Comparison of ENCODE assay signal across 8 cellular contexts in genomic region chr3:184334470-184335158, GRCh38. TPM values are rescaled to one million over a fixed set of nuclear protein-coding genes. Genes with fewer than 3 reads are reported as not detected.
DNase-seq lines count a peak whose midpoint lies in the region; ATAC-seq and TF ChIP-seq lines count a peak whose summit lies in the region.

No MANE protein-coding gene starts in this region.

- H3K9me3 ChIP-seq in neural progenitor cell (ENCODE audit: low read depth) (no peaks in the 10 kb centered on the region), aorta (ENCODE audit: control insufficient read depth, low read length) (no peaks in the 10 kb centered on the region)

- peaks cover 65% of the 10 kb centered on the region for H3F3A ChIP-seq in neural progenitor cell (ENCODE audit: low read depth)

- H3K9ac ChIP-seq in neural progenitor cell: no peak overlapping the region

- H3K27ac Mint-ChIP-seq in neural progenitor cell: no peak overlapping the region

- H3K4me2 ChIP-seq in neural progenitor cell: no peak overlapping the region

- no peaks in the 10 kb centered on the region for H3K9me3 Mint-ChIP-seq in neural progenitor cell

- peaks cover 31% of the 10 kb centered on the region for H3K79me2 ChIP-seq in neural progenitor cell (ENCODE audit: low read depth)

- H3K27ac ChIP-seq in VCaP: peak overlapping the region; percentile 81; the same call in 1 of the 2 replicates
- peak overlapping the region; percentile 50 for H3K27ac ChIP-seq in neural progenitor cell
- no peak overlapping the region for H3K27ac ChIP-seq in aorta (ENCODE audit: low read depth in 1 of 2, low read length in 2 of 2)

- H3K36me3 Mint-ChIP-seq in neural progenitor cell: peaks cover 24% of the 10 kb centered on the region

- peaks cover 5% of the 10 kb centered on the region for H3K27me3 Mint-ChIP-seq in neural progenitor cell (ENCODE audit: insufficient read depth, low read depth)

- peak; percentile 72 for DNase-seq in HS-5 (ENCODE audit: low read depth)
- peak; percentile 41 for DNase-seq in effector CD4-positive, alpha-beta T cell
- DNase-seq in neural progenitor cell (ENCODE audit: low spot score): no peak
- DNase-seq in aorta: no peak

- H3K36me3 ChIP-seq in neural progenitor cell: no peaks in the 10 kb centered on the region
- H3K36me3 ChIP-seq in aorta (ENCODE audit: control insufficient read depth in 1 of 2, insufficient read depth in 2 of 2, low read length in 1 of 2): peaks cover 2 to 8% of the 10 kb centered on the region in 2 donors

- no peak overlapping the region for H3K4me3 ChIP-seq in neural progenitor cell
- H3K4me3 ChIP-seq in aorta (ENCODE audit: low read length in 2 of 2): no peak overlapping the region

- WGBS in aorta, 2 donors: 74% methylated on average over 15 of the region's 15 CpGs

- intact Hi-C loops in aorta (cut with DNase I): loop anchor here (2.0 kb wide), 1 partner anchor 14 kb away; no protein-coding TSS in a partner anchor

- H2AFZ ChIP-seq in neural progenitor cell (replicated peaks): no peak overlapping the region

- TF ChIP-seq CTCF in VCaP (conservative IDR thresholded peaks at IDR 0.05) (no peak), neural progenitor cell (IDR thresholded peaks at IDR 0.05) (no peak)

- ATAC-seq in aorta (ENCODE audit: low FRiP score) (no peak), HG02571 (IDR thresholded peaks at IDR 0.05; ENCODE audit: unreplicated experiment) (no peak), HG02981 (IDR thresholded peaks at IDR 0.05; ENCODE audit: unreplicated experiment) (no peak), GM21723 (IDR thresholded peaks at IDR 0.05; ENCODE audit: unreplicated experiment) (no peak)

- H3K27me3 ChIP-seq in neural progenitor cell: no peaks in the 10 kb centered on the region
- H3K27me3 ChIP-seq in aorta (ENCODE audit: control insufficient read depth in 1 of 2, insufficient read depth in 2 of 2, low read length in 1 of 2): no peaks in the 10 kb centered on the region

- H3K4me1 Mint-ChIP-seq in neural progenitor cell: peaks cover 29% of the 10 kb centered on the region

- H3K4me1 ChIP-seq in neural progenitor cell: peaks cover 21% of the 10 kb centered on the region
- no peaks in the 10 kb centered on the region for H3K4me1 ChIP-seq in aorta (ENCODE audit: control insufficient read depth in 1 of 2, insufficient read depth in 2 of 2, low read length in 2 of 2)

- H3K4me3 Mint-ChIP-seq in neural progenitor cell: peak overlapping the region; percentile 74

- H4K20me1 ChIP-seq in neural progenitor cell (ENCODE audit: low read depth): peaks cover 69% of the 10 kb centered on the region

RNA-seq across cellular contexts. Expression of gene FAM131A, which starts 2.8 kb away (rescaled TPM):
- total RNA-seq in neural progenitor cell (ENCODE audit: low replicate concordance) (17.2 and 37.7 TPM in 2 replicates), aorta (10 to 100 TPM; 28.2 to 40.6 TPM)
- 10 to 100 TPM; 10.6 to 27.1 TPM for polyA plus RNA-seq in aorta

RNA-seq across cellular contexts. Expression of gene EIF4G1, which starts 20.2 kb away (rescaled TPM):
- 137 and 207 TPM in 2 replicates for total RNA-seq in neural progenitor cell (ENCODE audit: low replicate concordance)
- total RNA-seq in aorta: 100 to 1,000 TPM; 234 to 285 TPM
- 100 to 1,000 TPM in 1 of 2 donors, 10 to 100 TPM in 1; 72.8 to 140 TPM for polyA plus RNA-seq in aorta

RNA-seq across cellular contexts. Expression of gene CLCN2, which starts 26.8 kb away (rescaled TPM):
- total RNA-seq in neural progenitor cell (ENCODE audit: low replicate concordance) (16.5 and 38.2 TPM in 2 replicates), aorta (1 to 10 TPM; 4.1 to 6.5 TPM)
- polyA plus RNA-seq in aorta: 10 to 100 TPM in 1 of 2 donors, 1 to 10 TPM in 1; 4.3 to 14.5 TPM

RNA-seq across cellular contexts. Expression of gene POLR2H, which starts 26.9 kb away (rescaled TPM):
- total RNA-seq in neural progenitor cell (ENCODE audit: low replicate concordance): 128 and 173 TPM in 2 replicates
- 10 to 100 TPM; 43.9 to 59.3 TPM for total RNA-seq in aorta
- 100 to 1,000 TPM in 1 of 2 donors, 10 to 100 TPM in 1; 55.3 to 151 TPM for polyA plus RNA-seq in aorta

RNA-seq across cellular contexts. Expression of gene PSMD2, which starts 35.6 kb away (rescaled TPM):
- total RNA-seq in neural progenitor cell (ENCODE audit: low replicate concordance): 234 and 476 TPM in 2 replicates
- 100 to 1,000 TPM; 139 to 143 TPM for total RNA-seq in aorta
- 100 to 1,000 TPM; 116 to 139 TPM for polyA plus RNA-seq in aorta

Comparison
In these comparisons a context has a peak if more than half of its experiments do, and no peak if none do; other contexts are left out.
1. DNase-seq: peak in HS-5 (single experiment) and effector CD4-positive, alpha-beta T cell (single experiment); none in neural progenitor cell (single experiment) and aorta (0 of 2).
2. H3K27ac ChIP-seq: peak in VCaP (single experiment) and neural progenitor cell (single experiment); none in aorta (0 of 2).